In the genomic region with DNA sequence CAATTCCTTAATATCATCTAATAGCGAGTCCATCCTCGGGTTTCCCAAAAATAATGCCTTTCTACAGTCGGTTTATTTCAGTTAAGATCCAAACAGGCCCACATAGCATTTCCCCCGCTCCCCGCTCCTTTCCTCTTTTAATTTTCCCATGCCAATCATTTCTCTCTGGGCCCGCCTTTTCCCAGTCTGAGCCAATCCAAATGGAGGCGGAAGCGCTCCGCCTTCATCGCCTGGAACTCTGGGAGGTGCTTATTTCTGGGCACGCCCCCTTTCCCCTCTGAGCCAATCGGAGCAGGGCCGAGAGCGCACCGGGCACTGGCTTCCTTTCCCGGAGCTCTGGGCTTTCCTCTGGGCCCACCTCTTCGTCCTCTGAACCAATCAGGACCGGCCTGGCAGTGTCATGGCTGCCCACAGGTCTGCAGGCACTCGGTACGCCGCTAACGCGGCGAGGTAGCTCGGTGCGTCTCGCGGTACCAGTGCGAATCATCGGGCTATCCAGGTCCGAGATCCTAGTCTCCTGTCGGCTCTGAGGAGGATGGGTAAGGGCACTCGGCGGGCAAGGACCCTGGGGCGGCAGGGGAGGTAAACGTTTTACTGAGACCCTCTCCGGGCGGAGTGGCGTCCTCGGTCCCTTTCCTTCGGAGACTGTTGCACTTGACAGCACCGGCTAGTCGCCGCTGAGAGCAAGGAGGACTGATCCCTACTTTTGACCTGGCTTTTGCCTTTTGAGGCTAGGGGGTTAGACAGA, we compare ENCODE assay signal across 7 cellular contexts. TPM values are rescaled to one million over a fixed set of nuclear protein-coding genes. Genes with fewer than 3 reads are reported as not detected.
DNase-seq lines count a peak whose midpoint lies in the region; ATAC-seq, FAIRE-seq and TF ChIP-seq lines count a peak whose summit lies in the region.
"Not testable (repeated sequence)": the region's sequence is repeated elsewhere in the genome, so short reads cannot be mapped to it uniquely, and the experiment has no call there.

A gene with protein sequence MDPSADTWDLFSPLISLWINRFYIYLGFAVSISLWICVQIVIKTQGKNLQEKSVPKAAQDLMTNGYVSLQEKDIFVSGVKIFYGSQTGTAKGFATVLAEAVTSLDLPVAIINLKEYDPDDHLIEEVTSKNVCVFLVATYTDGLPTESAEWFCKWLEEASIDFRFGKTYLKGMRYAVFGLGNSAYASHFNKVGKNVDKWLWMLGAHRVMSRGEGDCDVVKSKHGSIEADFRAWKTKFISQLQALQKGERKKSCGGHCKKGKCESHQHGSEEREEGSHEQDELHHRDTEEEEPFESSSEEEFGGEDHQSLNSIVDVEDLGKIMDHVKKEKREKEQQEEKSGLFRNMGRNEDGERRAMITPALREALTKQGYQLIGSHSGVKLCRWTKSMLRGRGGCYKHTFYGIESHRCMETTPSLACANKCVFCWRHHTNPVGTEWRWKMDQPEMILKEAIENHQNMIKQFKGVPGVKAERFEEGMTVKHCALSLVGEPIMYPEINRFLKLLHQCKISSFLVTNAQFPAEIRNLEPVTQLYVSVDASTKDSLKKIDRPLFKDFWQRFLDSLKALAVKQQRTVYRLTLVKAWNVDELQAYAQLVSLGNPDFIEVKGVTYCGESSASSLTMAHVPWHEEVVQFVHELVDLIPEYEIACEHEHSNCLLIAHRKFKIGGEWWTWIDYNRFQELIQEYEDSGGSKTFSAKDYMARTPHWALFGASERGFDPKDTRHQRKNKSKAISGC (plus strand): TSS at position 390 of the 748 bp plus-strand sequence. CDS start 146 bp downstream, at position 536.

- FAIRE-seq in GM18507 (lab: Jason Lieb, UNC): peak; percentile 99

- not testable (repeated sequence) for H3K4me1 ChIP-seq in hepatocyte (ENCODE audit: insufficient read depth)

- H3K4me3 ChIP-seq in astrocyte of the spinal cord (ENCODE audit: low read depth, low read length) (peak within 1 kb of the TSS; percentile 82), hepatocyte (peak within 1 kb of the TSS; percentile 26)

- not testable (repeated sequence) for H3K9me3 ChIP-seq in hepatocyte (ENCODE audit: low read depth)

- not testable (repeated sequence) for H3K36me3 ChIP-seq in hepatocyte (replicated peaks; ENCODE audit: insufficient read depth, low read depth)

- peaks cover 23% of the 10 kb centered on the region for H3K79me2 ChIP-seq in hepatocyte

- peak within 1 kb of the TSS; percentile 88 for H3K4me2 ChIP-seq in hepatocyte

- DNase-seq in GM18507 (ENCODE audit: extremely low spot score, insufficient read length, low read depth): peak; percentile 50
- DNase-seq in NCI-H2081 (lab: John Stamatoyannopoulos, UW): peak; percentile 99
- DNase-seq in T1000 (lab: John Stamatoyannopoulos, UW): peak; percentile 90
- DNase-seq in astrocyte of the spinal cord (ENCODE audit: low read depth, low spot score): peak; percentile 99
- peak; percentile 98 for DNase-seq in hepatocyte (ENCODE audit: low spot score)
- peak; percentile 92 for DNase-seq in renal cortical epithelial cell (ENCODE audit: low read depth)

- peak; percentile 91 for ATAC-seq in HG03025 (IDR thresholded peaks at IDR 0.05; ENCODE audit: low FRiP score, unreplicated experiment)

- in situ Hi-C loops in astrocyte of the spinal cord (cut with HindIII; ENCODE audit: low sequenced_read_pairs): not testable (repeated sequence)

- H2AFZ ChIP-seq in hepatocyte: peak within 1 kb of the TSS; percentile 45

- not testable (repeated sequence) for TF ChIP-seq CTCF in astrocyte of the spinal cord (IDR thresholded peaks at IDR 0.05; ENCODE audit: low read depth, low read length); hepatocyte (IDR thresholded peaks at IDR 0.05; ENCODE audit: poor library complexity)

- 1% methylated on average over 38 of the region's 44 CpGs for WGBS in hepatocyte (ENCODE audit: low lambda C conversion rate, missing lambda C conversion rate)

- peak within 1 kb of the TSS; percentile 53 for H3K27ac ChIP-seq in hepatocyte

- H4K20me1 ChIP-seq in hepatocyte (ENCODE audit: insufficient read depth, poor library complexity, severe bottlenecking): not testable (repeated sequence)

- not testable (repeated sequence) for H3K27me3 ChIP-seq in hepatocyte

- not testable (repeated sequence) for H3K9me2 ChIP-seq in hepatocyte (replicated peaks; ENCODE audit: insufficient read depth)

RNA-seq across cellular contexts. Expression of the gene that starts here (rescaled TPM):
- total RNA-seq in hepatocyte: 18.5 and 19.8 TPM in 2 replicates
- 13.8 and 19.6 TPM in 2 replicates for polyA plus RNA-seq in hepatocyte
- total RNA-seq in renal cortical epithelial cell: 15.6 and 28.2 TPM in 2 replicates

Comparison
In these comparisons a context has a peak if more than half of its experiments do, and no peak if none do; other contexts are left out.
1. Peak in every context shown above with its lines: DNase-seq, ATAC-seq, H3K4me3 ChIP-seq and H3K27ac ChIP-seq.